ENCODE assay signal across 1 cellular context in the genomic region with DNA sequence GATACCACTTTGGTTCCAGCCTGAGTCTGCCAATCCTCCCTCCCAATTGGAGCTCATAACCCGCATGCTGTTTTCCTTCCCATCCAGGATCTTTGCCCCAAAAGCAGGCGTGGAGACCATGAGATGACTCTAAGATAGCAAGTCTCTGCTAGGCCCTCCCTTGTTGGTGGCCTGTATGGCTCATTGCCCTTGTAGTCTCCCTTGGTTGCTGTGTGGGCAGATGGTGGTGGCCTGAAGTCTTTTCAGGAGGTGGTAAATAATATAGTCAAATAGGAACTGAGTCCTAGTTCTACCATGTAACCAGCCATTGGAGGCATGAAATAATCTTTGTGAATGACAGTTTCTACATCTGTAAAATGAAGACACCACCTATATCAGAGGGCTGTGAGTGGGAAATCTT.
TF ChIP-seq lines count a peak whose summit lies in the region.

No MANE protein-coding gene starts in this region.

TF ChIP-seq in IMR-90, 13 proteins besides CTCF, POLR2A, EP300 and RAD21:
- TF ChIP-seq CEBPB (IDR thresholded peaks at IDR 0.05; ENCODE audit: low read depth, low read length) (no peak), RFX5 (IDR thresholded peaks at IDR 0.05; ENCODE audit: low read depth, low read length) (no peak), BHLHE40 (IDR thresholded peaks at IDR 0.05; ENCODE audit: low read depth, low read length) (no peak), MAFK (IDR thresholded peaks at IDR 0.05; ENCODE audit: low read depth, low read length) (no peak), MAZ (IDR thresholded peaks at IDR 0.05; ENCODE audit: borderline replicate concordance, low read depth, low read length) (no peak), SMC3 (IDR thresholded peaks at IDR 0.05; ENCODE audit: low read depth, low read length) (no peak), MXI1 (IDR thresholded peaks at IDR 0.05; ENCODE audit: borderline replicate concordance, low read depth, low read length) (no peak), NFE2L2 (IDR thresholded peaks at IDR 0.05; ENCODE audit: low read depth, low read length) (no peak), RCOR1 (IDR thresholded peaks at IDR 0.05; ENCODE audit: insufficient replicate concordance, low read length) (no peak), CHD1 (IDR thresholded peaks at IDR 0.05; ENCODE audit: low read depth, low read length) (no peak)
- TF ChIP-seq, protein P1, sequence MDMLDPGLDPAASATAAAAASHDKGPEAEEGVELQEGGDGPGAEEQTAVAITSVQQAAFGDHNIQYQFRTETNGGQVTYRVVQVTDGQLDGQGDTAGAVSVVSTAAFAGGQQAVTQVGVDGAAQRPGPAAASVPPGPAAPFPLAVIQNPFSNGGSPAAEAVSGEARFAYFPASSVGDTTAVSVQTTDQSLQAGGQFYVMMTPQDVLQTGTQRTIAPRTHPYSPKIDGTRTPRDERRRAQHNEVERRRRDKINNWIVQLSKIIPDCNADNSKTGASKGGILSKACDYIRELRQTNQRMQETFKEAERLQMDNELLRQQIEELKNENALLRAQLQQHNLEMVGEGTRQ (IDR thresholded peaks at IDR 0.05; ENCODE audit: low read depth, low read length): no peak
- TF ChIP-seq, protein P2, sequence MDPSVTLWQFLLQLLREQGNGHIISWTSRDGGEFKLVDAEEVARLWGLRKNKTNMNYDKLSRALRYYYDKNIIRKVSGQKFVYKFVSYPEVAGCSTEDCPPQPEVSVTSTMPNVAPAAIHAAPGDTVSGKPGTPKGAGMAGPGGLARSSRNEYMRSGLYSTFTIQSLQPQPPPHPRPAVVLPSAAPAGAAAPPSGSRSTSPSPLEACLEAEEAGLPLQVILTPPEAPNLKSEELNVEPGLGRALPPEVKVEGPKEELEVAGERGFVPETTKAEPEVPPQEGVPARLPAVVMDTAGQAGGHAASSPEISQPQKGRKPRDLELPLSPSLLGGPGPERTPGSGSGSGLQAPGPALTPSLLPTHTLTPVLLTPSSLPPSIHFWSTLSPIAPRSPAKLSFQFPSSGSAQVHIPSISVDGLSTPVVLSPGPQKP (IDR thresholded peaks at IDR 0.05; ENCODE audit: borderline replicate concordance, low read depth, low read length): no peak
